ENCODE assay signal across 34 cellular contexts in genomic region chr3:73908218-73908617, GRCh38.
"Had no signal": no experiment of that assay in that cellular context is flagged by ENCODE, and none has a peak within 500 bp of the region (broad histone marks: within the 10 kb centered on the region; RNA-seq: fewer than 3 reads in every experiment).

No MANE protein-coding gene starts in this region.

- H3K27me3 ChIP-seq: MG63 had no signal

- H3K4me3 ChIP-seq: MG63 had no signal

- H3K9me3 ChIP-seq: MG63 had no signal

- H3K36me3 ChIP-seq: MG63 had no signal

- DNase-seq: Karpas-422, Kasumi-1, MG63, MM.1S, MV-4-11, NCI-H1048, NCI-H1092, NCI-H1092 treated with DMSO at 0.1 percent for 48 hours, NCI-H1105, NCI-H1105 treated with DMSO at 0.1 percent for 48 hours, NCI-H1417, NCI-H1417 treated with DMSO at 0.1 percent for 48 hours, NCI-H1436, NCI-H1436 treated with DMSO at 0.1 percent for 48 hours, NCI-H146, NCI-H1694, NCI-H1694 treated with DMSO at 0.1 percent for 48 hours, NCI-H187, NCI-H187 treated with DMSO at 0.1 percent for 48 hours, NCI-H1930, NCI-H2029, NCI-H2029 treated with DMSO at 0.1 percent for 48 hours, NCI-H2081, NCI-H2081 treated with DMSO at 0.1 percent for 48 hours, NCI-H2107, NCI-H2171, NCI-H2171 treated with DMSO at 0.1 percent for 48 hours, NCI-H2227 treated with DMSO at 0.1 percent for 48 hours, NCI-H226, NCI-H345, NCI-H446, NCI-H446 treated with DMSO at 0.1 percent for 48 hours, NCI-H510A, NCI-H510A treated with DMSO at 0.1 percent for 48 hours had no signal
